Comparison of ENCODE assay signal across 1 cellular context in the genomic region with DNA sequence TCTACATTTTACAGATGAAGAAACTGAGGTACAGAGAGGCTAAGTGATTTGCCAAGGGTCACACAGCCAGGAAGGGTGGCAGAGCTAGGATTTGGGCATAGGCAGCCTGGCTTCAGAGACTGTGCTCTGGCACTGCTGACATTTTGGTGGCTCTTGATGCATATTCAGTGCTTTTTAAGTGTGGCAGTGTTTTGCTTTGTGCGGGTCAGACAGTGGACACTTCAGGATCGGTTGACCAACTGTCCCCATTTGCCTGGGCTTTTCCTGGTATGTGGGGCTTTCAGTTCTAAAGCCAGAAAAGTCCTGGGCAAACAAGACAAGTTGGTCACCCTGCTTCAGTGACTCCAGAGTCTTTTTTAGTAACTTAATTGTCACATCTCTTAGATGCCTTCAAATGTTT.
TF ChIP-seq lines count a peak whose summit lies in the region.

No MANE protein-coding gene starts in this region.

TF ChIP-seq in IMR-90, 13 proteins besides CTCF, POLR2A, EP300 and RAD21:
- TF ChIP-seq BHLHE40 (IDR thresholded peaks at IDR 0.05; ENCODE audit: low read depth, low read length) (no peak), MAZ (IDR thresholded peaks at IDR 0.05; ENCODE audit: borderline replicate concordance, low read depth, low read length) (no peak), RCOR1 (IDR thresholded peaks at IDR 0.05; ENCODE audit: insufficient replicate concordance, low read length) (no peak), CHD1 (IDR thresholded peaks at IDR 0.05; ENCODE audit: low read depth, low read length) (no peak), NFE2L2 (IDR thresholded peaks at IDR 0.05; ENCODE audit: low read depth, low read length) (no peak), MAFK (IDR thresholded peaks at IDR 0.05; ENCODE audit: low read depth, low read length) (no peak), CEBPB (IDR thresholded peaks at IDR 0.05; ENCODE audit: low read depth, low read length) (no peak), SMC3 (IDR thresholded peaks at IDR 0.05; ENCODE audit: low read depth, low read length) (no peak), RFX5 (IDR thresholded peaks at IDR 0.05; ENCODE audit: low read depth, low read length) (no peak)
- TF ChIP-seq, protein P1, sequence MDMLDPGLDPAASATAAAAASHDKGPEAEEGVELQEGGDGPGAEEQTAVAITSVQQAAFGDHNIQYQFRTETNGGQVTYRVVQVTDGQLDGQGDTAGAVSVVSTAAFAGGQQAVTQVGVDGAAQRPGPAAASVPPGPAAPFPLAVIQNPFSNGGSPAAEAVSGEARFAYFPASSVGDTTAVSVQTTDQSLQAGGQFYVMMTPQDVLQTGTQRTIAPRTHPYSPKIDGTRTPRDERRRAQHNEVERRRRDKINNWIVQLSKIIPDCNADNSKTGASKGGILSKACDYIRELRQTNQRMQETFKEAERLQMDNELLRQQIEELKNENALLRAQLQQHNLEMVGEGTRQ (IDR thresholded peaks at IDR 0.05; ENCODE audit: low read depth, low read length), result no peak
